ENCODE assay signal across 19 cellular contexts in the genomic region with DNA sequence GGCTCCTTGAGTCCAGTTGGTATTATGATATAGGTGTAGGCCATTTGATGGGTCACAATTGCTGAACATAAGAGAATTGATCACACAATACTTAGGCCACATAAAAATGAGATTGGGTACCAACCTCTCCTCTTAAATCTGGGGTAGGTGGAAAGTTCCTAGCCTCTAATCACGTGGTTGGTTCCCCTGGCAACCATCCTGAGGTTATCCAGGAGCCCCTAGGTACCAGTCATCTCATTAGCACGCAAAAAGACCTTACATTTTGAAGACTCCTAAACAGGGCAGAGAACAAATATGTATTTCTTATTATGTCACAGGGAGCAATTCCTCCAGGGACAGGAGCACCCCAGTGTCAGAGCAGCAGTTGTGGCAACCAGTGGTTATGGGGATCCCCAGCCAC. TPM values are rescaled to one million over a fixed set of nuclear protein-coding genes. Genes with fewer than 3 reads are reported as not detected.
DNase-seq lines count a peak whose midpoint lies in the region; ATAC-seq and TF ChIP-seq lines count a peak whose summit lies in the region.
"Had no signal": no experiment of that assay in that cellular context is flagged by ENCODE, and none has a peak within 500 bp of the region (broad histone marks: within the 10 kb centered on the region; RNA-seq: fewer than 3 reads in every experiment).

No MANE protein-coding gene starts in this region.

- H3K4me1 Mint-ChIP-seq in stimulated activated effector memory CD8-positive, alpha-beta T cell treated with anti-CD3 and anti-CD28 coated beads, Interleukin-12 subunit alpha, Interleukin-12 subunit beta, amount 100 ng/mL, for 72 hours = peaks cover 9% of the 10 kb centered on the region

- H2AFZ ChIP-seq in hepatocyte = no peak overlapping the region

- DNase-seq in NCI-H82 (lab: John Stamatoyannopoulos, UW) (peak; percentile 39), NCI-H82 treated with DMSO at 0.1 percent for 48 hours (lab: John Stamatoyannopoulos, UW; ENCODE audit: unreplicated experiment) (no peak), NCI-H69 (lab: John Stamatoyannopoulos, UW) (peak; percentile 13), hepatocyte (ENCODE audit: low spot score) (peak; percentile 77), SHP77 (lab: John Stamatoyannopoulos, UW) (no peak), NOMO-1 treated with dmso at 0.1 percent for 144 hours (lab: John Stamatoyannopoulos, UW; ENCODE audit: unreplicated experiment) (no peak), G401 (ENCODE audit: low spot score) (no peak)
- DNase-seq in stimulated activated effector memory CD8-positive, alpha-beta T cell treated with anti-CD3 and anti-CD28 coated beads, Interleukin-12 subunit alpha, Interleukin-12 subunit beta, amount 100 ng/mL, for 72 hours (ENCODE audit: low spot score in 2 of 2) = no peak
- DNase-seq: COR-L47; DMS79; NCI-H187; NCI-H510A treated with DMSO at 0.1 percent for 48 hours; NK-92 treated with Interleukin-12 subunit alpha and Interleukin-12 subunit beta, amount 100 ng/mL, for 24 hours; SJCRH30 had no signal

- no peaks in the 10 kb centered on the region for H3K9me2 ChIP-seq in hepatocyte (replicated peaks; ENCODE audit: insufficient read depth)

- H3K4me3 Mint-ChIP-seq in stimulated activated effector memory CD8-positive, alpha-beta T cell treated with anti-CD3 and anti-CD28 coated beads, Interleukin-12 subunit alpha, Interleukin-12 subunit beta, amount 100 ng/mL, for 72 hours = no peak overlapping the region
- H3K4me3 Mint-ChIP-seq: CD14-positive monocyte, IgD-negative memory B cell had no signal

- no peaks in the 10 kb centered on the region for H3K9me3 Mint-ChIP-seq in stimulated activated effector memory CD8-positive, alpha-beta T cell treated with anti-CD3 and anti-CD28 coated beads, Interleukin-12 subunit alpha, Interleukin-12 subunit beta, amount 100 ng/mL, for 72 hours
- H3K9me3 Mint-ChIP-seq: CD14-positive monocyte, IgD-negative memory B cell had no signal

- H3K27me3 ChIP-seq in hepatocyte = no peaks in the 10 kb centered on the region
- H3K27me3 ChIP-seq: SJCRH30 had no signal

- no peaks in the 10 kb centered on the region for H3K36me3 ChIP-seq in hepatocyte (replicated peaks; ENCODE audit: insufficient read depth, low read depth)
- H3K36me3 ChIP-seq: HAP-1, SJCRH30 had no signal

- H3K4me2 ChIP-seq in hepatocyte = no peak overlapping the region

- H3K36me3 Mint-ChIP-seq in stimulated activated effector memory CD8-positive, alpha-beta T cell treated with anti-CD3 and anti-CD28 coated beads, Interleukin-12 subunit alpha, Interleukin-12 subunit beta, amount 100 ng/mL, for 72 hours = no peaks in the 10 kb centered on the region
- H3K36me3 Mint-ChIP-seq: CD14-positive monocyte, IgD-negative memory B cell had no signal

- in situ Hi-C loops in G401 (cut with HindIII; ENCODE audit: low sequenced_read_pairs) = no loop called here

- no peaks in the 10 kb centered on the region for H3K79me2 ChIP-seq in hepatocyte

- peak overlapping the region; percentile 11 for H3K27ac Mint-ChIP-seq in stimulated activated effector memory CD8-positive, alpha-beta T cell treated with anti-CD3 and anti-CD28 coated beads, Interleukin-12 subunit alpha, Interleukin-12 subunit beta, amount 100 ng/mL, for 72 hours
- H3K27ac Mint-ChIP-seq: CD14-positive monocyte, IgD-negative memory B cell had no signal

- TF ChIP-seq CTCF in hepatocyte (IDR thresholded peaks at IDR 0.05; ENCODE audit: poor library complexity) = no peak

- H3K27ac ChIP-seq in hepatocyte = no peak overlapping the region
- H3K27ac ChIP-seq: RWPE1, SJCRH30 had no signal

- ATAC-seq in stimulated activated effector memory CD8-positive, alpha-beta T cell treated with anti-CD3 and anti-CD28 coated beads, Interleukin-12 subunit alpha, Interleukin-12 subunit beta, amount 100 ng/mL, for 72 hours = no peak

- no peak overlapping the region for H3K4me3 ChIP-seq in hepatocyte
- H3K4me3 ChIP-seq: HAP-1, SJCRH30 had no signal

- H3K4me1 ChIP-seq in hepatocyte (ENCODE audit: insufficient read depth) = no peaks in the 10 kb centered on the region

- H3K9me3 ChIP-seq in hepatocyte (ENCODE audit: low read depth) = no peaks in the 10 kb centered on the region
- H3K9me3 ChIP-seq: HAP-1, SJCRH30 had no signal

- WGBS in hepatocyte (ENCODE audit: low lambda C conversion rate, missing lambda C conversion rate) = 5% methylated on average over 2 of the region's 2 CpGs

- no peaks in the 10 kb centered on the region for H4K20me1 ChIP-seq in hepatocyte (ENCODE audit: insufficient read depth, poor library complexity, severe bottlenecking)

RNA-seq across cellular contexts. Expression of a gene that starts 12.7 kb away (rescaled TPM):
- total RNA-seq in hepatocyte = 31.5 and 34.4 TPM in 2 replicates
- 6.4 and 10.1 TPM in 2 replicates for polyA plus RNA-seq in hepatocyte
- total RNA-seq in G401 (2014; rRNA removed; shearing (Covaris generic)) = 9.2 and 15.2 TPM in 2 replicates

RNA-seq across cellular contexts. Expression of a gene that starts 13.3 kb away (rescaled TPM):
- total RNA-seq in hepatocyte = 0.40 and 0.63 TPM in 2 replicates
- 0.11 and 1.3 TPM in 2 replicates for polyA plus RNA-seq in hepatocyte
- total RNA-seq in G401 (2014; rRNA removed; shearing (Covaris generic)) = 0.47 TPM in 1 of 2 replicates, not detected in the other
- total RNA-seq: HT1080 had no signal
- polyA plus RNA-seq: CD14-positive monocyte had no signal

Comparison
In these comparisons a context has a peak if more than half of its experiments do, and no peak if none do; other contexts are left out.
1. DNase-seq: peak in NCI-H82 (single experiment), NCI-H69 (single experiment) and hepatocyte (single experiment); none in NCI-H82 treated with DMSO at 0.1 percent for 48 hours (single experiment), stimulated activated effector memory CD8-positive, alpha-beta T cell treated with anti-CD3 and anti-CD28 coated beads, Interleukin-12 subunit alpha, Interleukin-12 subunit beta, amount 100 ng/mL, for 72 hours (0 of 2), SHP77 (0 of 2), NOMO-1 treated with dmso at 0.1 percent for 144 hours (single experiment) and G401 (single experiment).